In the genomic region with DNA sequence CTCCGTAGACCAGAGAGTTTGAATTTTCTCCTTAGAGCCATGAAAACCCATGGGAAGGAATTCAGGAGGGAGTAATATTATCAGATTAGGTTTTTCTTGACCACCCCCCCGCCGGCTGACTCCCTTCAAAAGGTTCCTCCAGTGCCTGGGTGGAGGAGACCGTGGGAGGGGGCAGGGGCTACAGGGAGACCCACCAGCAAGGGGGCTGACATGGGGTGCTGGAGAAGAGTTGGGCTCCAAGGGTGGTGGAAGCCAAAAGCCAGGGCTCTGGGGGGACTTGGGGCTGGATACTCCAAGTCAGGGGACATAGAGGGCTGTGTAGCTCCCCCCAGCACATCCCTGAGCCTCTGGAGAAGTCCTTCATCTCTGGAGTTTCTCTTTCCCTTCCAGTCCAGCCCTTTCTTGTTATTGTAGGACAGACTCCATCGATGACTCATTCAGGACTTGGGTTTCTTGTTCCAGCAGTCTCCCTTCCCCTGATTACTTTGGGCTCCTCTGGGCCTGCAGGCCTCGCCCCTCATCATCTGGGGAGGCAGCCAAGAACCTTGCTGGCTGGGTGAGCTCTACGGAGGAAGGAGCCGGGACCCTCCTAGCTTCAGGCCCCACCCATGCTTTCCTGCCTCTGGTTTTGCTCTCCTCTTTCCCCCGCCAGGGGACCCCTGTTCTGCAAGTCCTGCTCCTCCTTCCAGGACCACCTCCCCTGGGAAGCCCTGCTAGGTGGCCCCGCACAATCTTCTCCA, we compare ENCODE assay signal across 11 cellular contexts. TPM values are rescaled to one million over a fixed set of nuclear protein-coding genes. Genes with fewer than 3 reads are reported as not detected.
DNase-seq lines count a peak whose midpoint lies in the region; ATAC-seq and TF ChIP-seq lines count a peak whose summit lies in the region.
"Had no signal": no experiment of that assay in that cellular context is flagged by ENCODE, and none has a peak within 500 bp of the region (broad histone marks: within the 10 kb centered on the region; RNA-seq: fewer than 3 reads in every experiment).

No MANE protein-coding gene starts in this region.

- no peak overlapping the region for H3K4me3 ChIP-seq in SJCRH30
- H3K4me3 ChIP-seq in fibroblast of lung (replicated peaks in 1 of 4; ENCODE audit: control extremely low read depth in 1 of 4, insufficient read depth in 1 of 4, low read depth in 3 of 4, low read length in 4 of 4): no peak overlapping the region
- H3K4me3 ChIP-seq in ovary: no peak overlapping the region
- H3K4me3 ChIP-seq: SK-N-MC had no signal

- in situ Hi-C loops in Caki2 (cut with HindIII; ENCODE audit: low pct_unique_long_range_greater_than_20kb, low sequenced_read_pairs): no loop called here

- TF ChIP-seq POLR2A in ovary (IDR thresholded peaks at IDR 0.05): no peak

- peak overlapping the region; percentile 21 for H2AFZ ChIP-seq in fibroblast of lung (ENCODE audit: low read length)

- intact Hi-C loops in ovary (cut with DNase I): no loop called here

- TF ChIP-seq CTCF in fibroblast of lung (conservative IDR thresholded peaks at IDR 0.05 in 1 of 2, IDR thresholded peaks at IDR 0.05 in 1 of 2; ENCODE audit: low read depth in 1 of 2, low read length in 2 of 2): no peak
- no peak for TF ChIP-seq CTCF in ovary (IDR thresholded peaks at IDR 0.05)

- H3K27me3 ChIP-seq in SJCRH30 (no peaks in the 10 kb centered on the region), fibroblast of lung (ENCODE audit: control insufficient read depth, insufficient read depth, low read length) (no peaks in the 10 kb centered on the region), ovary (peaks cover 3% of the 10 kb centered on the region)

- DNase-seq in Caki2 (ENCODE audit: low read depth) (peak; percentile 61), SJCRH30 (peak; percentile 67 to 82), fibroblast of lung (ENCODE audit: low read depth in 2 of 2) (peak; percentile 99), ovary (peak; percentile 75 to 83 (median 77)), retina (no peak)
- DNase-seq in activated CD8-positive, alpha-beta memory T cell treated with anti-CD3 and anti-CD28 coated beads, Interleukin-2, amount 50 U/mL, for 48 hours: no peak
- DNase-seq: activated gamma-delta T cell, KBM-7 had no signal

- H3K4me1 ChIP-seq in SJCRH30: peaks cover 13% of the 10 kb centered on the region
- H3K4me1 ChIP-seq in fibroblast of lung (ENCODE audit: control insufficient read depth, extremely low read depth, insufficient read depth, low read length): peaks cover 31% of the 10 kb centered on the region
- H3K4me1 ChIP-seq in ovary (ENCODE audit: insufficient read depth): peaks cover 5% of the 10 kb centered on the region

- H3K27ac ChIP-seq in SJCRH30 (no peak overlapping the region; the same call in 1 of the 2 replicates), fibroblast of lung (ENCODE audit: insufficient read depth, low read length) (peak overlapping the region; percentile 1), ovary (peak overlapping the region; percentile 17 to 38)
- H3K27ac ChIP-seq: SK-N-MC had no signal

- no peaks in the 10 kb centered on the region for H3K79me2 ChIP-seq in fibroblast of lung (ENCODE audit: control insufficient read depth, insufficient read depth, low read length)

- TF ChIP-seq EP300 in ovary (IDR thresholded peaks at IDR 0.05): no peak

- H3K9me3 ChIP-seq in SJCRH30 (replicated peaks): peaks cover 8% of the 10 kb centered on the region; the same call in 1 of the 2 replicates
- H3K9me3 ChIP-seq in fibroblast of lung (ENCODE audit: control insufficient read depth, insufficient read depth, low read depth, low read length): no peaks in the 10 kb centered on the region
- H3K9me3 ChIP-seq in ovary: no peaks in the 10 kb centered on the region

- H4K20me1 ChIP-seq in fibroblast of lung (ENCODE audit: control insufficient read depth, extremely low read depth, insufficient read depth, low read length): no peaks in the 10 kb centered on the region

- H3K4me2 ChIP-seq in fibroblast of lung (ENCODE audit: extremely low read depth, insufficient read depth, low read length): peak overlapping the region; percentile 48

- no peak overlapping the region for H3K9ac ChIP-seq in fibroblast of lung (ENCODE audit: insufficient read depth, low read length)

- ATAC-seq in GM18861 (IDR thresholded peaks at IDR 0.05; ENCODE audit: unreplicated experiment): no peak
- ATAC-seq in GM21526 (IDR thresholded peaks at IDR 0.05; ENCODE audit: low FRiP score, unreplicated experiment): no peak

- 41 to 43% (median 42%) methylated on average over 10 of the region's 10 CpGs for WGBS in ovary, 3 donors

- H3K36me3 ChIP-seq in SJCRH30 (no peaks in the 10 kb centered on the region), fibroblast of lung (ENCODE audit: control insufficient read depth, insufficient read depth, low read length) (no peaks in the 10 kb centered on the region), ovary (no peaks in the 10 kb centered on the region)

RNA-seq across cellular contexts. Expression of a gene that starts 10.5 kb away (rescaled TPM):
- 0.20 TPM in 1 of 2 replicates, not detected in the other for total RNA-seq in Caki2 (2014; rRNA removed; shearing (Covaris generic); ENCODE audit: low replicate concordance)
- 1.4 TPM in 2 replicates for total RNA-seq in SJCRH30 (2014; rRNA removed; shearing (Covaris generic))
- 2.8 and 3.1 TPM in 2 replicates for total RNA-seq in fibroblast of lung
- polyA plus RNA-seq in fibroblast of lung: 0.60 and 1.4 TPM in 2 replicates
- polyA plus RNA-seq in fibroblast of lung (2012): 1.2 and 2.8 TPM in 2 replicates
- 1.9 and 5.5 TPM in 2 replicates for polyA minus RNA-seq in fibroblast of lung (ENCODE audit: low replicate concordance)
- total RNA-seq in ovary: 10 to 100 TPM in 5 of 7 donors, 1 to 10 TPM in 2; 4.4 to 29.7 (median 16.9) TPM
- 10 to 100 TPM in 1 of 2 donors, 1 to 10 TPM in 1; 9.6 to 11.8 TPM for polyA plus RNA-seq in ovary

RNA-seq across cellular contexts. Expression of a gene that starts 32.9 kb away (rescaled TPM):
- total RNA-seq in Caki2 (2014; rRNA removed; shearing (Covaris generic); ENCODE audit: low replicate concordance): not detected in 2 replicates
- total RNA-seq in SJCRH30 (2014; rRNA removed; shearing (Covaris generic)): 0.06 TPM in 1 of 2 replicates, not detected in the other
- total RNA-seq in fibroblast of lung: not detected in 2 replicates
- polyA plus RNA-seq in fibroblast of lung: 0.10 TPM in 1 of 2 replicates, not detected in the other
- not detected in 2 replicates for polyA plus RNA-seq in fibroblast of lung (2012)
- not detected in 2 replicates for polyA minus RNA-seq in fibroblast of lung (ENCODE audit: low replicate concordance)
- total RNA-seq in ovary: 1 to 10 TPM in 3 of 7 donors, under 1 TPM in 3, not detected in 1; 0.43 to 1.8 (median 0.74) TPM
- polyA plus RNA-seq in ovary: 1 to 10 TPM; 2.4 to 2.9 TPM

Comparison
In these comparisons a context has a peak if more than half of its experiments do, and no peak if none do; other contexts are left out.
1. DNase-seq: peak in Caki2 (single experiment), SJCRH30 (2 of 2), fibroblast of lung (2 of 2) and ovary (5 of 5); none in retina (single experiment) and activated CD8-positive, alpha-beta memory T cell treated with anti-CD3 and anti-CD28 coated beads, Interleukin-2, amount 50 U/mL, for 48 hours (single experiment).